Comparison of ENCODE assay signal across 1 cellular context in the genomic region with DNA sequence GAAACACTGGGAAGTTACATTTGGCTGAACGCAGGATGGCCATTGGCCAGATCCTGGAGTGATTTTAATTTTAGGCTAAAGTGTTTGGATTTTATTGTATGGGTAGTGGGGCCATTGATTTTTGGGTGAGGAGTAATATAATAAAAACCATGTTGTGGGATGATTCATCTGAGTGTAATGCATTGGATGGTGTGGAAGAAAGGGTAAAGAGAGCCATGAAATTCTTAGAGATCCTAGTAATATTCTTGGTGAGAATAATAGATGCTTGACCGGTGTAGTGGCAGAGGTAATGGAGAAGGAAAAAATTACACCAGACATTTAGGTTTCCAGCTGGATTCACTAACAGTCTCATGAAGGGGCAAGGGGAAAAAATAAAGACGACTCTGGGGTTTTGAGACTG.
TF ChIP-seq lines count a peak whose summit lies in the region.

No MANE protein-coding gene starts in this region.

TF ChIP-seq in SK-N-SH, 30 proteins besides CTCF, POLR2A, EP300 and RAD21 (continued from another document):
- TF ChIP-seq, protein P1, sequence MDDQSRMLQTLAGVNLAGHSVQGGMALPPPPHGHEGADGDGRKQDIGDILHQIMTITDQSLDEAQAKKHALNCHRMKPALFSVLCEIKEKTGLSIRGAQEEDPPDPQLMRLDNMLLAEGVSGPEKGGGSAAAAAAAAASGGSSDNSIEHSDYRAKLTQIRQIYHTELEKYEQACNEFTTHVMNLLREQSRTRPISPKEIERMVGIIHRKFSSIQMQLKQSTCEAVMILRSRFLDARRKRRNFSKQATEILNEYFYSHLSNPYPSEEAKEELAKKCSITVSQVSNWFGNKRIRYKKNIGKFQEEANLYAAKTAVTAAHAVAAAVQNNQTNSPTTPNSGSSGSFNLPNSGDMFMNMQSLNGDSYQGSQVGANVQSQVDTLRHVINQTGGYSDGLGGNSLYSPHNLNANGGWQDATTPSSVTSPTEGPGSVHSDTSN (IDR thresholded peaks at IDR 0.05) = no peak; the same call in 1 of the 2 replicates
